ENCODE assay signal across 17 cellular contexts in genomic region chr7:135966341-135967043, GRCh38. TPM values are rescaled to one million over a fixed set of nuclear protein-coding genes. Genes with fewer than 3 reads are reported as not detected.
DNase-seq lines count a peak whose midpoint lies in the region; ATAC-seq and TF ChIP-seq lines count a peak whose summit lies in the region.
"Had no signal": no experiment of that assay in that cellular context is flagged by ENCODE, and none has a peak within 500 bp of the region (broad histone marks: within the 10 kb centered on the region; RNA-seq: fewer than 3 reads in every experiment).

No MANE protein-coding gene starts in this region.

- H3K27me3 Mint-ChIP-seq in activated naive CD8-positive, alpha-beta T cell = no peaks in the 10 kb centered on the region
- no peaks in the 10 kb centered on the region for H3K27me3 Mint-ChIP-seq in activated naive CD8-positive, alpha-beta T cell treated with anti-CD3 and anti-CD28 coated beads for 36 hours
- no peaks in the 10 kb centered on the region for H3K27me3 Mint-ChIP-seq in activated T-helper 17 cell treated with anti-CD3 and anti-CD28 coated beads, Interleukin-2, amount 50 U/mL, for 72 hours
- H3K27me3 Mint-ChIP-seq: progenitor cell of endocrine pancreas had no signal

- no peak overlapping the region for H3K27ac ChIP-seq in gastrocnemius medialis
- H3K27ac ChIP-seq in prostate gland = no peak overlapping the region
- H3K27ac ChIP-seq: HL-60 had no signal

- no peaks in the 10 kb centered on the region for H3K9me3 Mint-ChIP-seq in activated naive CD8-positive, alpha-beta T cell (ENCODE audit: low read depth)
- no peaks in the 10 kb centered on the region for H3K9me3 Mint-ChIP-seq in activated naive CD8-positive, alpha-beta T cell treated with anti-CD3 and anti-CD28 coated beads for 36 hours
- no peaks in the 10 kb centered on the region for H3K9me3 Mint-ChIP-seq in activated T-helper 17 cell treated with anti-CD3 and anti-CD28 coated beads, Interleukin-2, amount 50 U/mL, for 72 hours

- H3K4me1 Mint-ChIP-seq in activated naive CD8-positive, alpha-beta T cell (ENCODE audit: low read depth) = peaks cover 85% of the 10 kb centered on the region
- peaks cover 67% of the 10 kb centered on the region for H3K4me1 Mint-ChIP-seq in activated naive CD8-positive, alpha-beta T cell treated with anti-CD3 and anti-CD28 coated beads for 36 hours
- peaks cover 41% of the 10 kb centered on the region for H3K4me1 Mint-ChIP-seq in activated T-helper 17 cell treated with anti-CD3 and anti-CD28 coated beads, Interleukin-2, amount 50 U/mL, for 72 hours

- WGBS in prostate gland = 88% methylated on average over 9 of the region's 9 CpGs

- H3K27me3 ChIP-seq in gastrocnemius medialis = no peaks in the 10 kb centered on the region
- no peaks in the 10 kb centered on the region for H3K27me3 ChIP-seq in prostate gland (replicated peaks; ENCODE audit: insufficient read depth)

- no peak overlapping the region for H3K4me3 ChIP-seq in gastrocnemius medialis
- H3K4me3 ChIP-seq in prostate gland = no peak overlapping the region

- H3K36me3 Mint-ChIP-seq in activated naive CD8-positive, alpha-beta T cell = peaks cover 14% of the 10 kb centered on the region
- peaks cover 38% of the 10 kb centered on the region for H3K36me3 Mint-ChIP-seq in activated naive CD8-positive, alpha-beta T cell treated with anti-CD3 and anti-CD28 coated beads for 36 hours
- peaks cover 63% of the 10 kb centered on the region for H3K36me3 Mint-ChIP-seq in activated T-helper 17 cell treated with anti-CD3 and anti-CD28 coated beads, Interleukin-2, amount 50 U/mL, for 72 hours (ENCODE audit: low read depth)

- H3K27ac Mint-ChIP-seq in activated naive CD8-positive, alpha-beta T cell = no peak overlapping the region
- no peak overlapping the region for H3K27ac Mint-ChIP-seq in activated naive CD8-positive, alpha-beta T cell treated with anti-CD3 and anti-CD28 coated beads for 36 hours
- H3K27ac Mint-ChIP-seq in activated T-helper 17 cell treated with anti-CD3 and anti-CD28 coated beads, Interleukin-2, amount 50 U/mL, for 72 hours = no peak overlapping the region
- H3K27ac Mint-ChIP-seq: progenitor cell of endocrine pancreas had no signal

- TF ChIP-seq POLR2A in gastrocnemius medialis (IDR thresholded peaks at IDR 0.05) (no peak), prostate gland (IDR thresholded peaks at IDR 0.05) (no peak)

- peak overlapping the region; percentile 40 for H3K4me3 Mint-ChIP-seq in activated naive CD8-positive, alpha-beta T cell
- no peak overlapping the region for H3K4me3 Mint-ChIP-seq in activated naive CD8-positive, alpha-beta T cell treated with anti-CD3 and anti-CD28 coated beads for 36 hours
- H3K4me3 Mint-ChIP-seq in activated T-helper 17 cell treated with anti-CD3 and anti-CD28 coated beads, Interleukin-2, amount 50 U/mL, for 72 hours = peak overlapping the region; percentile 33

- H3K4me1 ChIP-seq in gastrocnemius medialis (peaks cover 14 to 50% of the 10 kb centered on the region in 2 donors), prostate gland (replicated peaks) (no peaks in the 10 kb centered on the region)

- H3K9me3 ChIP-seq in gastrocnemius medialis (no peaks in the 10 kb centered on the region), prostate gland (no peaks in the 10 kb centered on the region)

- intact Hi-C loops in gastrocnemius medialis (cut with DNase I; ENCODE audit: low total_unique reads) (no loop called here), prostate gland (cut with DNase I) (no loop called here)

- no peak for DNase-seq in activated naive CD8-positive, alpha-beta T cell treated with anti-CD3 and anti-CD28 coated beads for 36 hours
- no peak for DNase-seq in stimulated activated naive CD8-positive, alpha-beta T cell treated with anti-CD3 and anti-CD28 coated beads, Interleukin-15, Interleukin-2, amounts not matched to agents 100 U/mL and 50 U/mL, for 24 hours
- DNase-seq in NOMO-1 treated with DMSO at 0.1 percent for 48 hours (lab: John Stamatoyannopoulos, UW; ENCODE audit: unreplicated experiment) (no peak), gastrocnemius medialis (no peak), prostate gland (ENCODE audit: low spot score) (no peak)
- DNase-seq: activated effector memory CD4-positive, alpha-beta T cell treated with Interleukin-2 at 50 U/mL for 16 hours; effector CD8-positive, alpha-beta T cell; hypothalamus; NCI-H1930; NCI-H524; stimulated activated CD4-positive, alpha-beta T cell treated with anti-CD3 and anti-CD28 coated beads, Interleukin-12 subunit alpha, Interleukin-12 subunit beta, amount 100 ng/mL, for 4 hours had no signal

- H3K36me3 ChIP-seq in gastrocnemius medialis = no peaks in the 10 kb centered on the region
- no peaks in the 10 kb centered on the region for H3K36me3 ChIP-seq in prostate gland

- in situ Hi-C loops in gastrocnemius medialis (cut with MboI; ENCODE audit: low sequenced_read_pairs in 4 of 4) = no loop called here

- peak; percentile 1 for ATAC-seq in HG02973 (IDR thresholded peaks at IDR 0.05; ENCODE audit: unreplicated experiment)
- ATAC-seq in activated T-helper 17 cell treated with anti-CD3 and anti-CD28 coated beads, Interleukin-2, amount 50 U/mL, for 72 hours (replicated peaks) = peak; percentile 43
- ATAC-seq in stimulated activated naive CD8-positive, alpha-beta T cell treated with anti-CD3 and anti-CD28 coated beads, Interleukin-15, Interleukin-2, amounts not matched to agents 100 U/mL and 50 U/mL, for 24 hours = peak; percentile 73
- ATAC-seq in gastrocnemius medialis = no peak
- ATAC-seq: left lobe of liver had no signal

- TF ChIP-seq CTCF in gastrocnemius medialis (IDR thresholded peaks at IDR 0.05 in 4 of 5, conservative IDR thresholded peaks at IDR 0.05 in 1 of 5) (no peak), prostate gland (IDR thresholded peaks at IDR 0.05) (no peak)

RNA-seq across cellular contexts. Expression of gene MTPN, which starts 10.7 kb away (rescaled TPM):
- total RNA-seq in activated naive CD8-positive, alpha-beta T cell treated with anti-CD3 and anti-CD28 coated beads for 36 hours = 100 to 1,000 TPM; 136 to 139 TPM
- total RNA-seq in activated T-helper 17 cell treated with anti-CD3 and anti-CD28 coated beads, Interleukin-2, amount 50 U/mL, for 72 hours = 100 to 1,000 TPM in 1 of 2 donors, 10 to 100 TPM in 1; 99.7 to 149 TPM
- total RNA-seq in gastrocnemius medialis = 10 to 100 TPM; 48.5 to 94.2 (median 58.7) TPM
- 100 to 1,000 TPM in 1 of 2 donors, 10 to 100 TPM in 1; 85.6 to 137 TPM for total RNA-seq in prostate gland

Comparison
In these comparisons a context has a peak if more than half of its experiments do, and no peak if none do; other contexts are left out.
1. ATAC-seq: peak in HG02973 (single experiment), activated T-helper 17 cell treated with anti-CD3 and anti-CD28 coated beads, Interleukin-2, amount 50 U/mL, for 72 hours (single experiment) and stimulated activated naive CD8-positive, alpha-beta T cell treated with anti-CD3 and anti-CD28 coated beads, Interleukin-15, Interleukin-2, amounts not matched to agents 100 U/mL and 50 U/mL, for 24 hours (single experiment); none in gastrocnemius medialis (0 of 2).